Comparison of ENCODE assay signal across 1 cellular context in the genomic region with DNA sequence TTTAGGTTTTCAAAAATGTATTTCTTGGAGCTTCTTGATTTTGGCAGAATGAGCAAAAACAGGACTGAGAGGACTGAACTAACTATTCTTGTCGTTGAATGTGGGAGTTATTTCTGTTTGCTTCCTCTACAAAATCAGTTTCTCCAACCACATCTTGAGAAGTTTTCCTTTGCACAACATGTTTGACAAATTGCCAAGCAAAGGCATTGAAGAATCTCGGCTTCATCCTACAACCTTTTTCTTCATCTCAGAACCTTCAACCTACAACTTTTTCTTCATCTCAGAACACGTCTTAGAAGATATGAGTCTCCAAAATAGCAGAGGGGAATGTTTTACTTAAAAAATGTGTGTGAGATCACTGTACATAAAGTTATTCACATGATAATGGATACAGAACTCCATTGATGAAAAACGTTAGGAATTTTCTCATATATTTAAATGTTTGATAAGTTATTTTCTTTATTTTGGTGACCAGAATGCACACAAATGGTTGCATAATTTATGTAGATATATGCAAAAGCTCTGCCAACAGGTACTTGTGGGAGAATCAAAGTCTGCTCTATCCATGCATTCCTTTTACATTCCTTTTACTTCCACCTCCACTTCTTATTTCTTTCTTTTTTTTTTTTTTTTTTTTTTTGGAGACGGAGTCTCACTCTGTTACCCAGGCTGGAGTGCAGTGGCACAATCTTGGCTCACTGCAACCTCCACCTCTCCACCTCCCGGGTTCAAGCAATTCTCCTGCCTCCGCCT.
TF ChIP-seq lines count a peak whose summit lies in the region.

No MANE protein-coding gene starts in this region.

TF ChIP-seq in WTC11, 78 proteins besides CTCF, POLR2A, EP300 and RAD21 (continued from another document):
- TF ChIP-seq GTF2I (CRISPR knock-in tag; conservative IDR thresholded peaks at IDR 0.05): no peak
- TF ChIP-seq, protein P1, sequence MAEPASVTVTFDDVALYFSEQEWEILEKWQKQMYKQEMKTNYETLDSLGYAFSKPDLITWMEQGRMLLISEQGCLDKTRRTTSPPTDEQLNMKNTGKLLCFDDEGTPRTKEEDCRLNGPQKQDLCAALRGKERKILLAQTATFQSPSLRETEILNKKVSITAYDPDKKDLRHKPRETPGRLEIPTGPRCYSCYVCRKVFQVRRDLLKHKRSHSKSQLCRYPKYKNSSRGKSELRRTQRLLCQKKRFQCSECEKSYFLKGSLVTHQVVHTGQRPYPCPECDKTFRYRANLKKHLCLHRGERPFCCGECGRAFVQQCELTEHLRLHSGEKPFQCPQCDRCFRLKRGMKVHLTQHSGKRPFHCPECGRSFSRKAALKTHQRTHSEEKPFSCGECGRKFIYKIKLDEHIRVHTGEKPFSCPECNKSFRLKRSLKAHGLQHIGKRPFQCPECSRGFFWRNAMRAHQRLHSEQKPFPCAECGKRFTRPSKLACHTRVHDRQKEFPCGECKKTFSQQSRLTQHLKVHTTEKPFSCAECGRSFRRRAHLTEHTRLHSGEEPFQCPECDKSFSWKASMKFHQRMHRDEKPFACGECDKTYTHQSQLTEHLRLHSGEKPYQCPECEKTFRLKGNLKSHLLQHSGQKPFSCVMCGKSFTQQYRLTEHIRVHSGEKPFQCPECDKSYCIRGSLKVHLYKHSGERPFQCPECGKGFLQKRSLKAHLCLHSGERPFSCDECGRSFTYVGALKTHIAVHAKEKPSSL (CRISPR knock-in tag; conservative IDR thresholded peaks at IDR 0.05): no peak
- no peak for TF ChIP-seq FOXP1 (CRISPR knock-in tag; IDR thresholded peaks at IDR 0.05; ENCODE audit: borderline replicate concordance)
TF ChIP-seq in WTC11: peak in this region for 0.
